Comparison of ENCODE assay signal across 21 cellular contexts in genomic region chr11:117176186-117176585, GRCh38. TPM values are rescaled to one million over a fixed set of nuclear protein-coding genes. Genes with fewer than 3 reads are reported as not detected.
DNase-seq lines count a peak whose midpoint lies in the region; ATAC-seq and TF ChIP-seq lines count a peak whose summit lies in the region.
"Had no signal": no experiment of that assay in that cellular context is flagged by ENCODE, and none has a peak within 500 bp of the region (broad histone marks: within the 10 kb centered on the region; RNA-seq: fewer than 3 reads in every experiment).

No MANE protein-coding gene starts in this region.

- no peaks in the 10 kb centered on the region for H3K9me3 ChIP-seq in CD4-positive, alpha-beta memory T cell (ENCODE audit: control insufficient read depth in 1 of 2, low read length in 2 of 2)
- no peaks in the 10 kb centered on the region for H3K9me3 ChIP-seq in OCI-LY7 (ENCODE audit: low read length)
- H3K9me3 ChIP-seq: HAP-1 had no signal

- no peak for TF ChIP-seq CTCF in OCI-LY7 (conservative IDR thresholded peaks at IDR 0.05; ENCODE audit: low read length)

- no peak for ATAC-seq in naive thymus-derived CD8-positive, alpha-beta T cell
- no peak for ATAC-seq in left lobe of liver

- POLR2A ChIA-PET in CD4-positive, alpha-beta memory T cell (lab: Charles Lee; ENCODE audit: partially characterized antibody) = no interaction called here
- POLR2A ChIA-PET in naive thymus-derived CD8-positive, alpha-beta T cell (lab: Charles Lee) = interaction anchor here (1.2 kb wide), 1 partner anchor 18 kb away, joined by 7 read pairs; no protein-coding TSS in a partner anchor
- POLR2A ChIA-PET in OCI-LY7 (lab: Charles Lee) = interaction anchor here (0.7 kb wide), 1 partner anchor 386 kb away, joined by 6 read pairs; no protein-coding TSS in a partner anchor

- H3K4me1 Mint-ChIP-seq in CD4-positive, alpha-beta memory T cell = peaks cover 20 to 41% (median 33%) of the 10 kb centered on the region in 4 donors
- peaks cover 14 to 46% (median 34%) of the 10 kb centered on the region in 4 donors for H3K4me1 Mint-ChIP-seq in naive thymus-derived CD8-positive, alpha-beta T cell

- peak overlapping the region in 5 of 7 donors; percentile 27 to 59 (median 31) for H3K27ac Mint-ChIP-seq in CD4-positive, alpha-beta memory T cell
- peak overlapping the region in 6 of 10 donors; percentile 5 to 76 (median 56) for H3K27ac Mint-ChIP-seq in naive thymus-derived CD8-positive, alpha-beta T cell

- intact Hi-C loops in CD4-positive, alpha-beta memory T cell (cut with micrococcal nuclease) = loop anchor here (5.0 kb wide), 1 partner anchor 404 kb away; the partner anchor contains the start of gene BUD13
- intact Hi-C loops in OCI-LY7 (cut with micrococcal nuclease; ENCODE audit: unreplicated experiment) = no loop called here

- H3K27me3 Mint-ChIP-seq in CD4-positive, alpha-beta memory T cell = no peaks in the 10 kb centered on the region
- H3K27me3 Mint-ChIP-seq in naive thymus-derived CD8-positive, alpha-beta T cell = no peaks in the 10 kb centered on the region

- H3K36me3 ChIP-seq in CD4-positive, alpha-beta memory T cell (ENCODE audit: insufficient read depth, low read length) = no peaks in the 10 kb centered on the region
- H3K36me3 ChIP-seq in OCI-LY7 (ENCODE audit: insufficient read depth, low read length) = peaks cover 17% of the 10 kb centered on the region

- no peaks in the 10 kb centered on the region for H4K20me1 ChIP-seq in OCI-LY7 (ENCODE audit: insufficient read depth, low read length)

- H3K4me3 Mint-ChIP-seq in CD4-positive, alpha-beta memory T cell = peak overlapping the region in 1 of 8 donors; percentile 25
- no peak overlapping the region for H3K4me3 Mint-ChIP-seq in naive thymus-derived CD8-positive, alpha-beta T cell
- H3K4me3 Mint-ChIP-seq: CD14-positive monocyte had no signal

- BruUV-seq in OCI-LY7 (replicated peaks; lab: Mats Ljungman, UMichigan) = no TSS peak

- H3K9me2 ChIP-seq in OCI-LY7 (ENCODE audit: insufficient read depth, low read length) = no peaks in the 10 kb centered on the region

- H3K4me1 ChIP-seq in CD4-positive, alpha-beta memory T cell (ENCODE audit: insufficient read depth, low read length) = peaks cover 32% of the 10 kb centered on the region
- H3K4me1 ChIP-seq in OCI-LY7 (ENCODE audit: insufficient read depth, low read length, poor library complexity, severe bottlenecking) = peaks cover 30% of the 10 kb centered on the region

- CTCF ChIA-PET in CD4-positive, alpha-beta memory T cell (lab: Charles Lee; ENCODE audit: partially characterized antibody) = no interaction called here
- CTCF ChIA-PET in OCI-LY7 (lab: Charles Lee; ENCODE audit: unreplicated experiment) = no interaction called here

- H3K36me3 Mint-ChIP-seq in CD4-positive, alpha-beta memory T cell = peaks cover 0 to 11% of the 10 kb centered on the region in 2 donors
- peaks cover 0 to 3% (median 0%) of the 10 kb centered on the region in 3 donors for H3K36me3 Mint-ChIP-seq in naive thymus-derived CD8-positive, alpha-beta T cell

- H3K4me2 ChIP-seq in OCI-LY7 (ENCODE audit: low read length) = no peak overlapping the region
- H3K4me2 ChIP-seq: PC-9 had no signal

- no peak overlapping the region for H3K27ac ChIP-seq in CD4-positive, alpha-beta memory T cell (ENCODE audit: low read depth, low read length)
- peak overlapping the region; percentile 69 for H3K27ac ChIP-seq in angular gyrus (ENCODE audit: low read depth, low read length)
- H3K27ac ChIP-seq in temporal lobe (ENCODE audit: low read depth, low read length) = peak overlapping the region; percentile 88
- no peak overlapping the region for H3K27ac ChIP-seq in OCI-LY7 (ENCODE audit: low read depth, low read length, poor library complexity, severe bottlenecking)
- H3K27ac ChIP-seq: GM23248, PC-9 had no signal

- no peak overlapping the region for H2AFZ ChIP-seq in OCI-LY7 (ENCODE audit: low read length)
- H2AFZ ChIP-seq: GM23248, PC-9 had no signal

- peaks cover 3% of the 10 kb centered on the region; the same call in 1 of the 2 replicates for H3K79me2 ChIP-seq in OCI-LY7 (ENCODE audit: insufficient read depth, low read depth, low read length)

- no peaks in the 10 kb centered on the region for H3K9me3 Mint-ChIP-seq in CD4-positive, alpha-beta memory T cell
- no peaks in the 10 kb centered on the region for H3K9me3 Mint-ChIP-seq in naive thymus-derived CD8-positive, alpha-beta T cell
- H3K9me3 Mint-ChIP-seq: CD14-positive monocyte had no signal

- no peaks in the 10 kb centered on the region for H3K27me3 ChIP-seq in CD4-positive, alpha-beta memory T cell (ENCODE audit: insufficient read depth, low read length)

- no peak overlapping the region for H3K4me3 ChIP-seq in CD4-positive, alpha-beta memory T cell (ENCODE audit: low read length in 2 of 2)
- no peak overlapping the region for H3K4me3 ChIP-seq in OCI-LY7 (ENCODE audit: low read depth, low read length, poor library complexity, severe bottlenecking)
- H3K4me3 ChIP-seq: GM23248, HAP-1, PC-9 had no signal

- DNase-seq in CD4-positive, alpha-beta memory T cell = no peak
- DNase-seq in naive thymus-derived CD8-positive, alpha-beta T cell = no peak
- no peak for DNase-seq in SHP77 (lab: John Stamatoyannopoulos, UW)
- DNase-seq in left lobe of liver (ENCODE audit: low spot score) = no peak
- no peak for DNase-seq in OCI-LY7 (ENCODE audit: low spot score)
- DNase-seq: ACHN, COR-L47, DMS 273 treated with DMSO at 0.1 percent for 48 hours, GDM1, NCI-H1105 treated with DMSO at 0.1 percent for 48 hours, NCI-H1694 treated with DMSO at 0.1 percent for 48 hours, NCI-H2107, NCI-H2227 treated with DMSO at 0.1 percent for 48 hours, NCI-H510A treated with DMSO at 0.1 percent for 48 hours, NCI-H774, PC-9 had no signal

RNA-seq across cellular contexts. Expression of gene SIDT2, which starts 2.4 kb away (rescaled TPM):
- total RNA-seq in CD4-positive, alpha-beta memory T cell = 10 to 100 TPM; 60.2 to 67.3 TPM
- polyA plus RNA-seq in CD4-positive, alpha-beta memory T cell = 1 to 10 TPM; 2.1 to 4.1 TPM
- 10 to 100 TPM; 48.0 to 63.0 TPM for total RNA-seq in naive thymus-derived CD8-positive, alpha-beta T cell
- 1 to 10 TPM; 2.3 to 3.1 (median 2.3) TPM for polyA plus RNA-seq in naive thymus-derived CD8-positive, alpha-beta T cell
- 11.3 TPM for total RNA-seq in temporal lobe
- 56.6 TPM for total RNA-seq in left lobe of liver
- total RNA-seq in OCI-LY7 (2014; rRNA removed; shearing (Covaris generic)) = 18.3 and 18.6 TPM in 2 replicates
- total RNA-seq in OCI-LY7 (2022) = 30.6 and 37.7 TPM in 2 replicates

RNA-seq across cellular contexts. Expression of gene TAGLN, which starts 23.0 kb away (rescaled TPM):
- total RNA-seq in CD4-positive, alpha-beta memory T cell = 10 to 100 TPM; 17.7 to 19.7 TPM
- under 1 TPM; 0.15 to 0.36 TPM for polyA plus RNA-seq in CD4-positive, alpha-beta memory T cell
- total RNA-seq in naive thymus-derived CD8-positive, alpha-beta T cell = 10 to 100 TPM; 12.1 to 14.4 TPM
- polyA plus RNA-seq in naive thymus-derived CD8-positive, alpha-beta T cell = under 1 TPM; 0.13 to 0.51 (median 0.21) TPM
- total RNA-seq in temporal lobe = 13.0 TPM
- total RNA-seq in left lobe of liver = 67.3 TPM
- total RNA-seq in OCI-LY7 (2014; rRNA removed; shearing (Covaris generic)) = 7.4 and 8.4 TPM in 2 replicates
- 5.4 and 6.4 TPM in 2 replicates for total RNA-seq in OCI-LY7 (2022)

RNA-seq across cellular contexts. Expression of gene PAFAH1B2, which starts 32.1 kb away (rescaled TPM):
- total RNA-seq in CD4-positive, alpha-beta memory T cell = 10 to 100 TPM; 61.6 to 64.2 TPM
- 10 to 100 TPM; 16.4 to 23.7 TPM for polyA plus RNA-seq in CD4-positive, alpha-beta memory T cell
- total RNA-seq in naive thymus-derived CD8-positive, alpha-beta T cell = 10 to 100 TPM; 59.2 to 60.5 TPM
- polyA plus RNA-seq in naive thymus-derived CD8-positive, alpha-beta T cell = 10 to 100 TPM; 14.4 to 19.5 (median 18.3) TPM
- total RNA-seq in temporal lobe = 142 TPM
- 23.5 TPM for total RNA-seq in left lobe of liver
- total RNA-seq in OCI-LY7 (2014; rRNA removed; shearing (Covaris generic)) = 62.8 and 65.3 TPM in 2 replicates
- total RNA-seq in OCI-LY7 (2022) = 59.9 and 60.2 TPM in 2 replicates

RNA-seq across cellular contexts. Expression of gene PCSK7, which starts 55.7 kb away (rescaled TPM):
- 100 to 1,000 TPM; 300 to 325 TPM for total RNA-seq in CD4-positive, alpha-beta memory T cell
- 10 to 100 TPM; 33.3 to 84.2 TPM for polyA plus RNA-seq in CD4-positive, alpha-beta memory T cell
- total RNA-seq in naive thymus-derived CD8-positive, alpha-beta T cell = 100 to 1,000 TPM; 277 to 296 TPM
- 10 to 100 TPM; 32.6 to 60.6 (median 47.8) TPM for polyA plus RNA-seq in naive thymus-derived CD8-positive, alpha-beta T cell
- 17.0 TPM for total RNA-seq in temporal lobe
- 26.5 TPM for total RNA-seq in left lobe of liver
- 44.1 and 45.4 TPM in 2 replicates for total RNA-seq in OCI-LY7 (2014; rRNA removed; shearing (Covaris generic))
- total RNA-seq in OCI-LY7 (2022) = 91.2 and 104 TPM in 2 replicates

RNA-seq across cellular contexts. Expression of gene RNF214, which starts 56.3 kb away (rescaled TPM):
- 10 to 100 TPM; 41.8 to 50.1 TPM for total RNA-seq in CD4-positive, alpha-beta memory T cell
- polyA plus RNA-seq in CD4-positive, alpha-beta memory T cell = 10 to 100 TPM; 20.7 to 45.0 TPM
- 10 to 100 TPM; 28.8 to 30.3 TPM for total RNA-seq in naive thymus-derived CD8-positive, alpha-beta T cell
- 10 to 100 TPM in 1 of 3 donors, 1 to 10 TPM in 2; 7.5 to 11.6 (median 9.3) TPM for polyA plus RNA-seq in naive thymus-derived CD8-positive, alpha-beta T cell
- 14.8 TPM for total RNA-seq in temporal lobe
- total RNA-seq in left lobe of liver = 10.7 TPM
- 10.9 and 11.2 TPM in 2 replicates for total RNA-seq in OCI-LY7 (2014; rRNA removed; shearing (Covaris generic))
- 30.2 and 31.4 TPM in 2 replicates for total RNA-seq in OCI-LY7 (2022)

Comparison
In these comparisons a context has a peak if more than half of its experiments do, and no peak if none do; other contexts are left out.
1. H3K27ac ChIP-seq: peak in angular gyrus (single experiment) and temporal lobe (single experiment); none in CD4-positive, alpha-beta memory T cell (single experiment) and OCI-LY7 (single experiment).